1 cellular context compared by ENCODE assay signal in the genomic region with DNA sequence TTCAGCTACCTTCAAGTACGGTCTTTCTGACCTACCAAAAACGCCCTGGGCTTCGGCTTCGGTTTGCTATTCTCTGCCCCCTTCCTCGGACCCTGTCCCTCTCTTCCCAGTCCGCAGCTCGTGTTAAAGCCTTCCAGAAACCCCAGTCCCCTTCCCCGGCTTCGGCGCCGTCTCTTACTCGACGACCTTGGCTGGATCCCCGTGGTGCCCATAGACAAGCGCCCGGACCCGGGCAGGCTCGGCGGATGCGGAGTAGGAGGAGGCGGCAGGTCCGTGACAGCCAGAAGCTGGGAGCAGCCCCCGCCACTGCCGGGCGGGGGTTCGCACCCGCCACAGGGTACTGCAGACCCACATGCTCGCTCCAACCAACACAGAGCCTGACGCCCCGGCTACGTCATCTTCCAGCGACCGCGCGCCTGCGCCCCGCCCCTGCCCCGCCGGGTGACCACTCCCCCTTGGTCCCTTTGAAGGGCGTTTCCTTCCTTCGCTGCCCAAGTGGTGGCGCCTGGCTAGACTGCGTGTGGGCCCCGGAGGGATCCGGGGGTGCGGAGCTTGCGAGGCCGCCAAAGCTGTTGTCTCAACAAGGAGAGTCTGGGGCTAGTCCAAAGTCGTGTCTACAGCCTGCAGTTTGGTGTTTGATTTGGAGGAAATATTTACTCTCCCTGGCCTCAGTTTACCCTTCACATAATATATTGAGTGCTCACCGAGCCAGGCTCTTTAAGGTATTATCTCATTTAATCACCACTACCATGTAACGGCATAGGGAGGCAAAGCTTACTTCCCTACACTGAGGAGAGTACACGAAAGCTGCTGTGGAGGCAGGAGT.
TF ChIP-seq lines count a peak whose summit lies in the region.

MECR (minus strand) TSS at position 382 of the 826 bp plus-strand sequence; CDS start at position 354, 28 bp downstream.

TF ChIP-seq in IMR-90, 13 proteins besides CTCF, POLR2A, EP300 and RAD21:
- TF ChIP-seq, protein P1, sequence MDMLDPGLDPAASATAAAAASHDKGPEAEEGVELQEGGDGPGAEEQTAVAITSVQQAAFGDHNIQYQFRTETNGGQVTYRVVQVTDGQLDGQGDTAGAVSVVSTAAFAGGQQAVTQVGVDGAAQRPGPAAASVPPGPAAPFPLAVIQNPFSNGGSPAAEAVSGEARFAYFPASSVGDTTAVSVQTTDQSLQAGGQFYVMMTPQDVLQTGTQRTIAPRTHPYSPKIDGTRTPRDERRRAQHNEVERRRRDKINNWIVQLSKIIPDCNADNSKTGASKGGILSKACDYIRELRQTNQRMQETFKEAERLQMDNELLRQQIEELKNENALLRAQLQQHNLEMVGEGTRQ (IDR thresholded peaks at IDR 0.05; ENCODE audit: low read depth, low read length) = peak; percentile 67
- TF ChIP-seq MXI1 (IDR thresholded peaks at IDR 0.05; ENCODE audit: borderline replicate concordance, low read depth, low read length) (peak; percentile 96), RFX5 (IDR thresholded peaks at IDR 0.05; ENCODE audit: low read depth, low read length) (no peak), RCOR1 (IDR thresholded peaks at IDR 0.05; ENCODE audit: insufficient replicate concordance, low read length) (no peak), MAZ (IDR thresholded peaks at IDR 0.05; ENCODE audit: borderline replicate concordance, low read depth, low read length) (peak; percentile 94), NFE2L2 (IDR thresholded peaks at IDR 0.05; ENCODE audit: low read depth, low read length) (no peak)
